In genomic region chr20:59945731-59946130, GRCh38 we compare ENCODE assay signal across 1 cellular context.
TF ChIP-seq lines count a peak whose summit lies in the region.

No MANE protein-coding gene starts in this region.

TF ChIP-seq in WTC11, 78 proteins besides CTCF, POLR2A, EP300 and RAD21:
- TF ChIP-seq NR1H2 (CRISPR knock-in tag; IDR thresholded peaks at IDR 0.05) (no peak), AFF4 (CRISPR knock-in tag; IDR thresholded peaks at IDR 0.05; ENCODE audit: borderline replicate concordance) (no peak), MAX (CRISPR knock-in tag; IDR thresholded peaks at IDR 0.05) (no peak), TCF7 (CRISPR knock-in tag; IDR thresholded peaks at IDR 0.05; ENCODE audit: low read depth) (no peak), CREM (CRISPR knock-in tag; IDR thresholded peaks at IDR 0.05) (no peak), ZNF512 (CRISPR knock-in tag; IDR thresholded peaks at IDR 0.05; ENCODE audit: borderline replicate concordance) (no peak), GABPB1 (CRISPR knock-in tag; IDR thresholded peaks at IDR 0.05) (no peak), TEAD4 (CRISPR knock-in tag; IDR thresholded peaks at IDR 0.05) (no peak), MLX (CRISPR knock-in tag; IDR thresholded peaks at IDR 0.05) (no peak), ZNF121 (CRISPR knock-in tag; IDR thresholded peaks at IDR 0.05) (no peak), E2F1 (CRISPR knock-in tag; IDR thresholded peaks at IDR 0.05) (no peak), ELF4 (CRISPR knock-in tag; IDR thresholded peaks at IDR 0.05; ENCODE audit: low read depth) (no peak), ZSCAN18 (CRISPR knock-in tag; IDR thresholded peaks at IDR 0.05) (no peak), ARID4B (CRISPR knock-in tag; IDR thresholded peaks at IDR 0.05; ENCODE audit: borderline replicate concordance) (no peak)
